ENCODE assay signal across 12 cellular contexts in the genomic region with DNA sequence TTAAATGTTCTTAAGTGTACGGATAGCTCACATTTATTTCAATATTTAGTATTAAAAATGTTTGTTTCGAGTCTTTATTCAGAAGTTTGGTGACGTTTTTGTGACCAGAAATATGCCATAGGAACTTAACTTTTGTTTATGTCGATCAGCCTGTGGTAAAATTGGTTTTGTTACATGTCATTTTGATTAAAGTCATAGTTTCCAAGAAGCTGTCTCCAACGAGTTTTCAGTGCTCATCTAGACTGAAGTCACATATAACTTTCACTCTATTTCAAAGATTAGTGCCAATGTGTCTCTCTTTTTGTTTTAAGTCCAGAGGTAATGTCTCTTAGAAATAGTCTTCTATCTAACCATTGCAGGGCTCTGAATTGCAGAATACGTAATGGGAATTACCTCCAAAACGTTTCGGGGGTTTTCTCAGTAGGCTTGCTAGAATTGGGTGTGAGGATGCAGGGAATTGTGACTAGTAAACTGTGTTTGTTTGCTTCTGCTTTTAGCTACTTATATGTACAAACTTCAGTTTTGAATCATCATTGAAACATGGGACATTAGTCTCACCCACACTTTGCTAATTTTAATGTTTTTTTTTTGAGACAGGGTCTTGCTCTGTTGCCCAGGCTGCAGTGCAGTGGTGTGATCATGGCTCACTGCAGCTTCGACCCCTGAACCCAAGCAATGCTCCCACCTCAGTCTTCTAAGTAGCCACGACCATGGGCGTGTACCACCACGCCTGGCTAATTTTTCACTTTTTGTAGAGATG. TPM values are rescaled to one million over a fixed set of nuclear protein-coding genes. Genes with fewer than 3 reads are reported as not detected.
DNase-seq lines count a peak whose midpoint lies in the region; ATAC-seq and TF ChIP-seq lines count a peak whose summit lies in the region.
"Had no signal": no experiment of that assay in that cellular context is flagged by ENCODE, and none has a peak within 500 bp of the region (broad histone marks: within the 10 kb centered on the region; RNA-seq: fewer than 3 reads in every experiment).

No MANE protein-coding gene starts in this region.

- H3K27ac ChIP-seq in SK-N-SH (ENCODE audit: low read depth in 2 of 2, low read length in 1 of 2) (no peak overlapping the region), osteoblast (ENCODE audit: low read depth, low read length) (no peak overlapping the region), neuronal stem cell (replicated peaks; ENCODE audit: low read length) (no peak overlapping the region)
- H3K27ac ChIP-seq: 22Rv1, stomach had no signal

- H4K8ac ChIP-seq in neuronal stem cell (ENCODE audit: low read depth, low read length) = no peak overlapping the region

- peak overlapping the region; percentile 17; the same call in 1 of the 2 replicates for H2AFZ ChIP-seq in SK-N-SH (ENCODE audit: low read depth)
- H2AFZ ChIP-seq in Loucy (ENCODE audit: low read length) = no peak overlapping the region
- H2AFZ ChIP-seq in osteoblast (ENCODE audit: low read length) = peak overlapping the region; percentile 42
- H2AFZ ChIP-seq in neuronal stem cell (ENCODE audit: low read length) = no peak overlapping the region

- H3K27ac Mint-ChIP-seq in activated CD8-positive, alpha-beta T cell treated with anti-CD3 and anti-CD28 coated beads, Interleukin-2, amount 10 ng/mL, durations not matched to agents 7 days and 5 days = no peak overlapping the region

- H2BK12ac ChIP-seq in neuronal stem cell (ENCODE audit: low read length) = no peak overlapping the region

- H3K9me3 ChIP-seq in SK-N-SH = no peaks in the 10 kb centered on the region
- no peaks in the 10 kb centered on the region for H3K9me3 ChIP-seq in Loucy (ENCODE audit: insufficient read depth, low read depth, low read length)
- H3K9me3 ChIP-seq in osteoblast (ENCODE audit: low read depth, low read length) = no peaks in the 10 kb centered on the region
- H3K9me3 ChIP-seq in neuronal stem cell (replicated peaks in 1 of 2; ENCODE audit: control insufficient read depth in 2 of 2, insufficient read depth in 1 of 2, low read depth in 1 of 2, low read length in 2 of 2) = no peaks in the 10 kb centered on the region
- H3K9me3 ChIP-seq: stomach had no signal

- peak overlapping the region; percentile 37 for H3K4me3 Mint-ChIP-seq in activated CD8-positive, alpha-beta T cell treated with anti-CD3 and anti-CD28 coated beads, Interleukin-2, amount 10 ng/mL, durations not matched to agents 7 days and 5 days

- no peak overlapping the region for H3K14ac ChIP-seq in neuronal stem cell (ENCODE audit: low read length)

- H3K4me3 ChIP-seq in SK-N-SH (ENCODE audit: low read depth in 2 of 2, low read length in 1 of 2) = no peak overlapping the region
- peak overlapping the region; percentile 95 for H3K4me3 ChIP-seq in Loucy (ENCODE audit: low read length, poor library complexity, severe bottlenecking)
- H3K4me3 ChIP-seq in osteoblast (ENCODE audit: insufficient read depth, low read length) = no peak overlapping the region
- H3K4me3 ChIP-seq in neuronal stem cell (ENCODE audit: low read length in 2 of 2) = no peak overlapping the region
- H3K4me3 ChIP-seq: stomach had no signal

- TF ChIP-seq RAD21 in SK-N-SH (IDR thresholded peaks at IDR 0.05; ENCODE audit: low read length) = no peak

- H2BK5ac ChIP-seq in neuronal stem cell (ENCODE audit: low read length) = no peak overlapping the region

- no peak for TF ChIP-seq CTCF in SK-N-SH (IDR thresholded peaks at IDR 0.05)
- no peak for TF ChIP-seq CTCF in Loucy (conservative IDR thresholded peaks at IDR 0.05; ENCODE audit: low read length)
- no peak for TF ChIP-seq CTCF in osteoblast (IDR thresholded peaks at IDR 0.05; ENCODE audit: extremely low read depth, low read depth, low read length)

- H3K27me3 ChIP-seq in SK-N-SH (ENCODE audit: insufficient read depth) (no peaks in the 10 kb centered on the region), Loucy (ENCODE audit: insufficient read depth, low read length, poor library complexity, severe bottlenecking) (no peaks in the 10 kb centered on the region), osteoblast (ENCODE audit: insufficient read depth, low read length) (no peaks in the 10 kb centered on the region), neuronal stem cell (ENCODE audit: control insufficient read depth in 3 of 3, insufficient read depth in 3 of 3, low read depth in 1 of 3, low read length in 3 of 3) (no peaks in the 10 kb centered on the region)
- H3K27me3 ChIP-seq: stomach had no signal

- no peak overlapping the region for H3K9ac ChIP-seq in SK-N-SH
- peak overlapping the region; percentile 95 for H3K9ac ChIP-seq in Loucy (ENCODE audit: low read depth, low read length, poor library complexity, severe bottlenecking)
- H3K9ac ChIP-seq in neuronal stem cell (ENCODE audit: low read depth, low read length, poor library complexity) = no peak overlapping the region

- no peak overlapping the region for H2BK15ac ChIP-seq in neuronal stem cell (ENCODE audit: low read length)

- no peak overlapping the region for H3K4me2 ChIP-seq in SK-N-SH
- peak overlapping the region; percentile 97 for H3K4me2 ChIP-seq in Loucy (ENCODE audit: low read depth, low read length, poor library complexity, severe bottlenecking)
- H3K4me2 ChIP-seq in osteoblast (ENCODE audit: insufficient read depth, low read length) = no peak overlapping the region
- no peak overlapping the region for H3K4me2 ChIP-seq in neuronal stem cell (ENCODE audit: insufficient read depth, low read length, poor library complexity, severe bottlenecking)

- no peak for TF ChIP-seq EP300 in SK-N-SH (IDR thresholded peaks at IDR 0.05; ENCODE audit: borderline replicate concordance in 1 of 2, low read depth in 1 of 2, low read length in 1 of 2)

- H3K79me2 ChIP-seq in SK-N-SH (ENCODE audit: insufficient read depth) (peaks cover 79% of the 10 kb centered on the region), Loucy (ENCODE audit: insufficient read depth, low read length) (peaks cover 80% of the 10 kb centered on the region), osteoblast (ENCODE audit: insufficient read depth, low read length) (peaks cover 60% of the 10 kb centered on the region)

- H3K9me2 ChIP-seq in SK-N-SH (no peaks in the 10 kb centered on the region), Loucy (replicated peaks; ENCODE audit: low read depth, low read length) (no peaks in the 10 kb centered on the region)

- no peak overlapping the region for H3K4ac ChIP-seq in neuronal stem cell (ENCODE audit: low read length)

- no peak overlapping the region for H3K23ac ChIP-seq in neuronal stem cell (ENCODE audit: low read depth, low read length, poor library complexity)

- DNase-seq in SK-N-SH = no peak
- no peak for DNase-seq in activated CD8-positive, alpha-beta T cell treated with anti-CD3 and anti-CD28 coated beads, Interleukin-2, amount 10 ng/mL, durations not matched to agents 7 days and 5 days
- no peak for DNase-seq in osteoblast (ENCODE audit: insufficient read length, low spot score, missing footprints)
- DNase-seq in neuronal stem cell (ENCODE audit: low spot score) = no peak
- no peak for DNase-seq in amygdala (lab: John Stamatoyannopoulos, UW)
- no peak for DNase-seq in AG08395 (ENCODE audit: low spot score)
- DNase-seq: COR-L47, occipital lobe, stomach had no signal

- POLR2A ChIA-PET in SK-N-SH (lab: Yijun Ruan, JAX) = no interaction called here
- POLR2A ChIA-PET in activated CD8-positive, alpha-beta T cell treated with anti-CD3 and anti-CD28 coated beads, Interleukin-2, amount 10 ng/mL, durations not matched to agents 7 days and 5 days (lab: Charles Lee) = interaction anchor here (0.6 to 0.9 kb wide), 2 partner anchors 125 to 163 kb away, joined by 3 read pairs; a partner anchor contains a TSS

- no peaks in the 10 kb centered on the region for H4K20me1 ChIP-seq in SK-N-SH (ENCODE audit: insufficient read depth)
- H4K20me1 ChIP-seq in Loucy (ENCODE audit: insufficient read depth, low read length, poor library complexity, severe bottlenecking) = peaks cover 44% of the 10 kb centered on the region
- no peaks in the 10 kb centered on the region for H4K20me1 ChIP-seq in osteoblast (ENCODE audit: insufficient read depth, low read length)

- H3K79me1 ChIP-seq in neuronal stem cell (ENCODE audit: low read depth, low read length) = peaks cover 7% of the 10 kb centered on the region

- H3F3A ChIP-seq in SK-N-SH (replicated peaks; ENCODE audit: insufficient read depth) (no peaks in the 10 kb centered on the region), Loucy (ENCODE audit: low read depth) (no peaks in the 10 kb centered on the region)

- H3K9me3 Mint-ChIP-seq in activated CD8-positive, alpha-beta T cell treated with anti-CD3 and anti-CD28 coated beads, Interleukin-2, amount 10 ng/mL, durations not matched to agents 7 days and 5 days (ENCODE audit: insufficient read depth) = no peaks in the 10 kb centered on the region

- peaks cover 0 to 14% of the 10 kb centered on the region in 2 experiments; a peak in 2 of 4 replicates for H3K4me1 ChIP-seq in SK-N-SH (ENCODE audit: control insufficient read depth in 1 of 2, insufficient read depth in 2 of 2, low read depth in 1 of 2, low read length in 1 of 2)
- H3K4me1 ChIP-seq in Loucy (ENCODE audit: insufficient read depth, low read length, poor library complexity, severe bottlenecking) = peaks cover 52% of the 10 kb centered on the region
- peaks cover 21% of the 10 kb centered on the region for H3K4me1 ChIP-seq in osteoblast (ENCODE audit: insufficient read depth, low read length)
- peaks cover 3 to 8% of the 10 kb centered on the region in 2 donors for H3K4me1 ChIP-seq in neuronal stem cell (ENCODE audit: control insufficient read depth in 2 of 2, insufficient read depth in 1 of 2, low read depth in 1 of 2, low read length in 2 of 2)

- H3K36me3 ChIP-seq in SK-N-SH (replicated peaks in 1 of 2; ENCODE audit: control insufficient read depth in 1 of 2, insufficient read depth in 2 of 2, low read length in 1 of 2) = peaks cover 12% of the 10 kb centered on the region in 2 experiments
- peaks cover 37% of the 10 kb centered on the region for H3K36me3 ChIP-seq in Loucy (ENCODE audit: insufficient read depth, low read length)
- peaks cover 3% of the 10 kb centered on the region for H3K36me3 ChIP-seq in osteoblast (ENCODE audit: insufficient read depth, low read length)
- peaks cover 10 to 62% of the 10 kb centered on the region in 2 donors for H3K36me3 ChIP-seq in neuronal stem cell (replicated peaks in 1 of 2; ENCODE audit: control insufficient read depth in 2 of 2, insufficient read depth in 2 of 2, low read length in 2 of 2)
- H3K36me3 ChIP-seq: stomach had no signal

- CTCF ChIA-PET in SK-N-SH (lab: Yijun Ruan, JAX) = interaction anchor here (0.7 to 5.7 kb wide), 3 partner anchors 59 to 118 kb away, joined by 3 to 21 read pairs (median 4); no protein-coding TSS in a partner anchor
- CTCF ChIA-PET in activated CD8-positive, alpha-beta T cell treated with anti-CD3 and anti-CD28 coated beads, Interleukin-2, amount 10 ng/mL, durations not matched to agents 7 days and 5 days (lab: Charles Lee) = interaction anchor here (0.7 to 10.4 kb wide), 6 partner anchors 12 to 124 kb away, joined by 3 to 85 read pairs (median 4); no protein-coding TSS in a partner anchor

- WGBS in SK-N-SH (ENCODE audit: low lambda C conversion rate) = 90% methylated on average over 12 of the region's 12 CpGs
- no CpG with 5 or more reads among the region's 12 CpGs for WGBS in neuronal stem cell (ENCODE audit: extremely low coverage in 2 of 2, insufficient read length in 2 of 2, insufficient replicate concordance in 1 of 2), 2 donors

- H3K27me3 Mint-ChIP-seq in activated CD8-positive, alpha-beta T cell treated with anti-CD3 and anti-CD28 coated beads, Interleukin-2, amount 10 ng/mL, durations not matched to agents 7 days and 5 days (ENCODE audit: low read depth) = no peaks in the 10 kb centered on the region

- H3K18ac ChIP-seq in neuronal stem cell (ENCODE audit: low read length) = no peak overlapping the region

- no peak overlapping the region for H2AK5ac ChIP-seq in neuronal stem cell (ENCODE audit: low read depth, low read length)

- no peak for ATAC-seq in SK-N-SH treated with all-trans-retinoic acid at 6 μM for 48 hours
- ATAC-seq in activated CD8-positive, alpha-beta T cell treated with anti-CD3 and anti-CD28 coated beads, Interleukin-2, amount 10 ng/mL, durations not matched to agents 7 days and 5 days = no peak

- H3K36me3 Mint-ChIP-seq in activated CD8-positive, alpha-beta T cell treated with anti-CD3 and anti-CD28 coated beads, Interleukin-2, amount 10 ng/mL, durations not matched to agents 7 days and 5 days (ENCODE audit: low read depth) = peaks cover 44% of the 10 kb centered on the region

- no peak overlapping the region for H2BK120ac ChIP-seq in neuronal stem cell (ENCODE audit: low read depth, low read length)

- peaks cover 16% of the 10 kb centered on the region for H3K4me1 Mint-ChIP-seq in activated CD8-positive, alpha-beta T cell treated with anti-CD3 and anti-CD28 coated beads, Interleukin-2, amount 10 ng/mL, durations not matched to agents 7 days and 5 days (ENCODE audit: low read depth)

- H4K91ac ChIP-seq in neuronal stem cell (ENCODE audit: low read depth, low read length, poor library complexity) = no peak overlapping the region

RNA-seq across cellular contexts. Expression of a gene that starts 3.0 kb away (rescaled TPM):
- 12.6 and 13.8 TPM in 2 replicates for polyA plus RNA-seq in SK-N-SH (2012; rRNA removed)
- 10.8 and 12.4 TPM in 2 replicates for polyA plus RNA-seq in SK-N-SH (2012; cell fraction: cytosol; rRNA removed)
- 17.3 and 38.5 TPM in 2 replicates for polyA plus RNA-seq in SK-N-SH (2012; cell fraction: nucleus; rRNA removed)
- total RNA-seq in activated CD8-positive, alpha-beta T cell treated with anti-CD3 and anti-CD28 coated beads, Interleukin-2, amount 10 ng/mL, durations not matched to agents 7 days and 5 days = 10 to 100 TPM; 91.9 to 94.9 TPM
- 2.2 and 4.1 TPM in 2 replicates for total RNA-seq in osteoblast
- 55.5 TPM for polyA plus RNA-seq in neuronal stem cell (2013, experiment 1 of 2)
- 55.2 TPM for polyA plus RNA-seq in neuronal stem cell (2013, experiment 2 of 2)

RNA-seq across cellular contexts. Expression of a gene that starts 55.2 kb away (rescaled TPM):
- polyA plus RNA-seq in SK-N-SH (2012; rRNA removed) = 0.72 and 1.0 TPM in 2 replicates
- polyA plus RNA-seq in SK-N-SH (2012; cell fraction: cytosol; rRNA removed) = 0.58 and 0.64 TPM in 2 replicates
- polyA plus RNA-seq in SK-N-SH (2012; cell fraction: nucleus; rRNA removed) = 2.2 and 2.5 TPM in 2 replicates
- 1 to 10 TPM; 2.2 to 4.0 TPM for total RNA-seq in activated CD8-positive, alpha-beta T cell treated with anti-CD3 and anti-CD28 coated beads, Interleukin-2, amount 10 ng/mL, durations not matched to agents 7 days and 5 days
- 8.0 TPM in 2 replicates for total RNA-seq in osteoblast
- 6.6 TPM for polyA plus RNA-seq in neuronal stem cell (2013, experiment 1 of 2)
- polyA plus RNA-seq in neuronal stem cell (2013, experiment 2 of 2) = 6.6 TPM

Comparison
In these comparisons a context has a peak if more than half of its experiments do, and no peak if none do; other contexts are left out.
1. H2AFZ ChIP-seq: peak in SK-N-SH (single experiment) and osteoblast (single experiment); none in Loucy (single experiment) and neuronal stem cell (single experiment).
2. RNA of a gene that starts 3.0 kb away (total RNA-seq): 91.9 to 94.9 TPM in activated CD8-positive, alpha-beta T cell treated with anti-CD3 and anti-CD28 coated beads, Interleukin-2, amount 10 ng/mL, durations not matched to agents 7 days and 5 days; 2.2 to 4.1 TPM in osteoblast; every median in the first group is over 10 times any median in the second.